15 cellular contexts compared by ENCODE assay signal in the genomic region with DNA sequence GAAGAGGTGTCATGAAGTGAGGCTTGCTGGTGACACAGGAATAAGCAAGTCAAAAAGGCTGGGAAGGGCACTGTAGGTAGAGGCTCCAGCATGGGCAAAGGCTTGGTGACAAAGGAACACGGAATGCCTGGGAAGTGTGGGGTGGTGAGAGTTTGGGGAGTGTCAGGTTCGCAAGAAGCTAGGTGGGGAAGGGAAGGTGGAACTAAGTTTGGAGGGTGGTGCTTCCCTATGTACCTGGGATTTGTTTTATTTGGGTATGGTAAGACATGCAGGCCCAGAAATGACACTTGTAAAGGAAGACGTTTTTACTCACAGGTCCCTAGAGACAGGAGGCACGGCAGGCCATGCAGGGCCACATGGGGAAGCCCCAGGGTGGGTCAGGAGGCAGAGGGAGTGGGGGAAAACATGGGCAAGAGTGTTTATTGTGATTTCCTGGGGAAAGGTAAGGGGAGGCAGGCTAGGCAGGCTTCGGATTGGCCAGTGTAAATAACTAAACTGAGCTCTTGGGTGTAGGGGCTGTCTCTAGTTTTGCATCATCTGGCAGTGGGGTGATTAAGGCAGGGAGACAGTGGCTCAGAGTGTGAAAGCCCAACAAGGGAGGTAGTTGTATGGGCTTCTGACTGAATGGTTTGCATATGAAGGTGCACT. TPM values are rescaled to one million over a fixed set of nuclear protein-coding genes. Genes with fewer than 3 reads are reported as not detected.
DNase-seq lines count a peak whose midpoint lies in the region; ATAC-seq and TF ChIP-seq lines count a peak whose summit lies in the region.
"Had no signal": no experiment of that assay in that cellular context is flagged by ENCODE, and none has a peak within 500 bp of the region (broad histone marks: within the 10 kb centered on the region; RNA-seq: fewer than 3 reads in every experiment).

No MANE protein-coding gene starts in this region.

- no peak overlapping the region for H3K27ac ChIP-seq in uterus
- H3K27ac ChIP-seq: colonic mucosa, gastroesophageal sphincter, VCaP had no signal

- no peaks in the 10 kb centered on the region for H3K9me3 Mint-ChIP-seq in T-cell

- no peaks in the 10 kb centered on the region for H3K27me3 ChIP-seq in uterus
- H3K27me3 ChIP-seq: colonic mucosa had no signal

- intact Hi-C loops in uterus (cut with DNase I; ENCODE audit: low total_unique reads) (no loop called here), left colon (cut with DNase I, micrococcal nuclease) (no loop called here)

- CTCF ChIA-PET in T-cell (lab: Charles Lee) = no interaction called here

- H3K9me3 ChIP-seq in uterus = no peaks in the 10 kb centered on the region
- H3K9me3 ChIP-seq: colonic mucosa, gastroesophageal sphincter had no signal

- ATAC-seq in GM19395 (IDR thresholded peaks at IDR 0.05; ENCODE audit: unreplicated experiment) (peak; percentile 92), HG02763 (IDR thresholded peaks at IDR 0.05; ENCODE audit: unreplicated experiment) (peak; percentile 92), HG03460 (IDR thresholded peaks at IDR 0.05; ENCODE audit: unreplicated experiment) (peak; percentile 91), T-cell (replicated peaks in 1 of 4) (no peak), left colon (no peak)
- ATAC-seq: gastroesophageal sphincter had no signal

- H3K36me3 ChIP-seq in uterus = no peaks in the 10 kb centered on the region
- H3K36me3 ChIP-seq: colonic mucosa, gastroesophageal sphincter had no signal

- POLR2A ChIA-PET in T-cell (lab: Charles Lee) = no interaction called here

- no peaks in the 10 kb centered on the region for H3K4me1 ChIP-seq in uterus
- H3K4me1 ChIP-seq: colonic mucosa, gastroesophageal sphincter had no signal

- H3K4me3 Mint-ChIP-seq in T-cell = no peak overlapping the region

- no peak for TF ChIP-seq POLR2A in uterus (IDR thresholded peaks at IDR 0.05)

- H3K36me3 Mint-ChIP-seq in T-cell = no peaks in the 10 kb centered on the region

- H3K4me3 ChIP-seq in uterus = no peak overlapping the region
- H3K4me3 ChIP-seq: colonic mucosa, gastroesophageal sphincter had no signal

- TF ChIP-seq CTCF in GM10266 (IDR thresholded peaks at IDR 0.05; ENCODE audit: control insufficient read depth, insufficient read depth, low read depth, missing control alignments) = no peak
- TF ChIP-seq CTCF in uterus (IDR thresholded peaks at IDR 0.05) = no peak

- no peak overlapping the region for H3K27ac Mint-ChIP-seq in T-cell
- H3K27ac Mint-ChIP-seq: progenitor cell of endocrine pancreas had no signal

- H3K4me1 Mint-ChIP-seq in T-cell = peaks cover 0 to 2% (median 0%) of the 10 kb centered on the region in 3 donors

- DNase-seq in GM10266 (ENCODE audit: extremely low spot score) = peak; percentile 60
- DNase-seq in stimulated activated naive CD4-positive, alpha-beta T cell treated with Interleukin-2 at 50 U/mL for 16 hours (lab: John Stamatoyannopoulos, UW) = no peak
- DNase-seq in T-cell = no peak
- DNase-seq in uterus = no peak
- no peak for DNase-seq in left colon
- DNase-seq: activated effector memory CD4-positive, alpha-beta T cell treated with Interleukin-2 at 50 U/mL for 16 hours; colonic mucosa; EL; NCI-H1417 treated with DMSO at 0.1 percent for 48 hours had no signal

- H3K27me3 Mint-ChIP-seq in T-cell = peaks cover 0 to 3% of the 10 kb centered on the region in 2 donors
- H3K27me3 Mint-ChIP-seq: progenitor cell of endocrine pancreas had no signal

RNA-seq across cellular contexts. Expression of gene SH2D4B, which starts 52.1 kb away (rescaled TPM):
- total RNA-seq in T-cell (under 1 TPM; 0.12 to 0.26 (median 0.23) TPM), uterus (1 to 10 TPM in 1 of 4 donors, under 1 TPM in 1, not detected in 2; 0.40 to 1.4 TPM), left colon (not detected)
- total RNA-seq: colonic mucosa, gastroesophageal sphincter had no signal

Comparison
In these comparisons a context has a peak if more than half of its experiments do, and no peak if none do; other contexts are left out.
1. ATAC-seq: peak in GM19395 (single experiment), HG02763 (single experiment) and HG03460 (single experiment); none in T-cell (0 of 4) and left colon (single experiment).